8 cellular contexts compared by ENCODE assay signal in genomic region chr11:126307706-126308105, GRCh38. TPM values are rescaled to one million over a fixed set of nuclear protein-coding genes. Genes with fewer than 3 reads are reported as not detected.
A peak's percentile ranks its signal among the peaks of the same experiment; 100 is the strongest.
DNase-seq lines count a peak whose midpoint lies in the region; ATAC-seq and TF ChIP-seq lines count a peak whose summit lies in the region.

No MANE protein-coding gene starts in this region.

- TF ChIP-seq EP300 in tibial nerve (IDR thresholded peaks at IDR 0.05), result no peak

- peak overlapping the region; percentile 10; the same call in 1 of the 2 replicates for H3K27ac ChIP-seq in 22Rv1
- peak overlapping the region in 2 of 4 donors; percentile 45 to 72 for H3K27ac ChIP-seq in tibial nerve

- no peaks in the 10 kb centered on the region for H3K4me1 ChIP-seq in NT2/D1 (ENCODE audit: insufficient read depth, insufficient read length)
- H3K4me1 ChIP-seq in tibial nerve, result peaks cover 0 to 76% (median 22%) of the 10 kb centered on the region in 4 donors
- H3K4me1 ChIP-seq in mucosa of descending colon (ENCODE audit: low read depth), result peaks cover 21% of the 10 kb centered on the region

- intact Hi-C loops in mucosa of descending colon (cut with DNase I, micrococcal nuclease), result no loop called here

- H3K9me3 ChIP-seq in NT2/D1 (ENCODE audit: insufficient read depth, low read length), result no peaks in the 10 kb centered on the region
- H3K9me3 ChIP-seq in tibial nerve, result no peaks in the 10 kb centered on the region
- no peaks in the 10 kb centered on the region for H3K9me3 ChIP-seq in mucosa of descending colon

- WGBS in tibial nerve, 2 donors, result 9 to 15% methylated on average over 5 of the region's 5 CpGs

- H3K27me3 ChIP-seq in NT2/D1 (ENCODE audit: insufficient read depth, insufficient read length) (no peaks in the 10 kb centered on the region), tibial nerve (no peaks in the 10 kb centered on the region)

- H3K9ac ChIP-seq in NT2/D1 (ENCODE audit: insufficient read length, low read depth), result no peak overlapping the region

- DNase-seq in ELR (ENCODE audit: low read depth) (peak; percentile 74), NT2/D1 (ENCODE audit: low read depth, low spot score) (peak; percentile 28), erythroblast (lab: John Stamatoyannopoulos, UW) (peak; percentile 55 to 62), tibial nerve (ENCODE audit: low spot score in 2 of 2) (no peak), mucosa of descending colon (no peak)

- TF ChIP-seq CTCF in 22Rv1 (IDR thresholded peaks at IDR 0.05), result peak; percentile 37; the same call in 1 of the 2 replicates
- TF ChIP-seq CTCF in tibial nerve (IDR thresholded peaks at IDR 0.05), result peak in 3 of 5 experiments; percentile 17 to 45 (median 30)
- no peak for TF ChIP-seq CTCF in mucosa of descending colon (IDR thresholded peaks at IDR 0.05)

- H3K36me3 ChIP-seq in NT2/D1 (ENCODE audit: insufficient read depth, insufficient read length, low read length), result peaks cover 11% of the 10 kb centered on the region
- peaks cover 0 to 14% (median 0%) of the 10 kb centered on the region in 3 donors for H3K36me3 ChIP-seq in tibial nerve
- no peaks in the 10 kb centered on the region for H3K36me3 ChIP-seq in mucosa of descending colon (ENCODE audit: low read depth)

- no peak for ATAC-seq in mucosa of descending colon
- no peak for ATAC-seq in GM19395 (IDR thresholded peaks at IDR 0.05; ENCODE audit: unreplicated experiment)
- no peak for ATAC-seq in GM21717 (IDR thresholded peaks at IDR 0.05; ENCODE audit: unreplicated experiment)

- H3K4me3 ChIP-seq in NT2/D1 (ENCODE audit: insufficient read length, low read depth), result no peak overlapping the region
- no peak overlapping the region for H3K4me3 ChIP-seq in tibial nerve
- H3K4me3 ChIP-seq in mucosa of descending colon, result no peak overlapping the region

- no peak for TF ChIP-seq POLR2A in erythroblast (IDR thresholded peaks at IDR 0.05; ENCODE audit: low read length)
- TF ChIP-seq POLR2A in tibial nerve (IDR thresholded peaks at IDR 0.05), result no peak

RNA-seq across cellular contexts. Expression of gene DCPS, which starts 3.8 kb away (rescaled TPM):
- total RNA-seq in tibial nerve, result 10 to 100 TPM in 2 of 4 donors, 1 to 10 TPM in 2; 7.1 to 16.4 (median 11.9) TPM
- total RNA-seq in mucosa of descending colon, result 10 to 100 TPM in 2 of 3 donors, 1 to 10 TPM in 1; 10.0 to 21.3 (median 14.8) TPM

RNA-seq across cellular contexts. Expression of gene TIRAP, which starts 24.8 kb away (rescaled TPM):
- total RNA-seq in tibial nerve (10 to 100 TPM; 13.8 to 16.3 (median 14.6) TPM), mucosa of descending colon (10 to 100 TPM; 18.5 to 24.8 (median 21.5) TPM)

RNA-seq across cellular contexts. Expression of gene FOXRED1, which starts 38.8 kb away (rescaled TPM):
- 10 to 100 TPM; 17.9 to 29.5 (median 20.4) TPM for total RNA-seq in tibial nerve
- total RNA-seq in mucosa of descending colon, result 10 to 100 TPM; 24.3 to 36.9 (median 31.4) TPM

RNA-seq across cellular contexts. Expression of gene SRPRA, which starts 39.0 kb away (rescaled TPM):
- total RNA-seq in tibial nerve (10 to 100 TPM; 64.9 to 90.0 (median 80.4) TPM), mucosa of descending colon (10 to 100 TPM; 73.8 to 88.1 (median 79.2) TPM)

RNA-seq across cellular contexts. Expression of gene ST3GAL4, which starts 47.8 kb away (rescaled TPM):
- total RNA-seq in tibial nerve, result 100 to 1,000 TPM in 2 of 4 donors, 10 to 100 TPM in 2; 68.1 to 162 (median 122) TPM
- 100 to 1,000 TPM in 2 of 3 donors, 10 to 100 TPM in 1; 94.7 to 460 (median 217) TPM for total RNA-seq in mucosa of descending colon

Comparison
In these comparisons a context has a peak if more than half of its experiments do, and no peak if none do; other contexts are left out.
1. DNase-seq: peak in ELR (single experiment), NT2/D1 (single experiment) and erythroblast (2 of 2); none in tibial nerve (0 of 2) and mucosa of descending colon (0 of 3).